8 cellular contexts compared by ENCODE assay signal in genomic region chr17:76737082-76737675, GRCh38. TPM values are rescaled to one million over a fixed set of nuclear protein-coding genes. Genes with fewer than 3 reads are reported as not detected.
DNase-seq lines count a peak whose midpoint lies in the region; ATAC-seq and TF ChIP-seq lines count a peak whose summit lies in the region.

SRSF2 (minus strand) TSS chr17:76737331; CDS start chr17:76737160, 171 bp downstream.

- peaks cover 22 to 63% of the 10 kb centered on the region in 2 donors for H3K4me1 ChIP-seq in left lung

- H3K4me3 Mint-ChIP-seq in dendritic cell treated with granulocyte-macrophage colony-stimulating factor and Interleukin-4, amounts not matched to agents 40 ng/mL and 50 ng/mL, for 4 days, result peak within 1 kb of the TSS; percentile 92

- peak within 1 kb of the TSS; percentile 97 to 98 for H3K4me3 ChIP-seq in left lung

- H3K9me3 ChIP-seq in left lung, result no peaks in the 10 kb centered on the region

- peak; percentile 61 for ATAC-seq in GM19372 (IDR thresholded peaks at IDR 0.05; ENCODE audit: low read depth, unreplicated experiment)
- ATAC-seq in HG03558 (IDR thresholded peaks at IDR 0.05; ENCODE audit: extremely low read depth, unreplicated experiment), result peak; percentile 46
- ATAC-seq in left lung, result peak; percentile 88

- H3K27me3 Mint-ChIP-seq in dendritic cell treated with granulocyte-macrophage colony-stimulating factor and Interleukin-4, amounts not matched to agents 40 ng/mL and 50 ng/mL, for 4 days, result no peaks in the 10 kb centered on the region

- H3K9me3 Mint-ChIP-seq in dendritic cell treated with granulocyte-macrophage colony-stimulating factor and Interleukin-4, amounts not matched to agents 40 ng/mL and 50 ng/mL, for 4 days, result no peaks in the 10 kb centered on the region

- H3K27ac Mint-ChIP-seq in dendritic cell treated with granulocyte-macrophage colony-stimulating factor and Interleukin-4, amounts not matched to agents 40 ng/mL and 50 ng/mL, for 4 days, result peak within 1 kb of the TSS; percentile 96

- peaks cover 34% of the 10 kb centered on the region for H3K4me1 Mint-ChIP-seq in dendritic cell treated with granulocyte-macrophage colony-stimulating factor and Interleukin-4, amounts not matched to agents 40 ng/mL and 50 ng/mL, for 4 days (ENCODE audit: low read depth)

- peaks cover 0 to 49% of the 10 kb centered on the region in 2 donors for H3K36me3 ChIP-seq in left lung

- TF ChIP-seq CTCF in left lung (IDR thresholded peaks at IDR 0.05), result no peak

- H3K27me3 ChIP-seq in left lung, result no peaks in the 10 kb centered on the region

- intact Hi-C loops in dendritic cell treated with granulocyte-macrophage colony-stimulating factor and Interleukin-4, amounts not matched to agents 40 ng/mL and 50 ng/mL, for 4 days (cut with micrococcal nuclease), result loop anchor here (2.0 kb wide), 1 partner anchor 404 kb away; the partner anchor contains the start of gene SEC14L1
- intact Hi-C loops in left lung (cut with DNase I), result no loop called here

- DNase-seq in C1 segment of cervical spinal cord (lab: John Stamatoyannopoulos, UW), result peak; percentile 88 to 100 (median 98)
- DNase-seq in NCI-H748 treated with DMSO at 0.1 percent for 48 hours (lab: John Stamatoyannopoulos, UW), result peak; percentile 90
- peak; percentile 97 for DNase-seq in activated CD4-positive, alpha-beta T cell treated with anti-CD3 and anti-CD28 coated beads, Interleukin-2, amount 50 U/mL, for 24 hours (ENCODE audit: low read depth in 1 of 2, low spot score in 1 of 2)
- DNase-seq in left lung, result peak; percentile 98 to 99
- DNase-seq in stimulated activated CD4-positive, alpha-beta T cell treated with anti-CD3 and anti-CD28 coated beads, Interleukin-2, amount 100 ng/mL, for 48 hours, result peak; percentile 96 to 98

- H3K27ac ChIP-seq in left lung, result peak within 1 kb of the TSS; percentile 99

- peaks cover 78% of the 10 kb centered on the region for H3K36me3 Mint-ChIP-seq in dendritic cell treated with granulocyte-macrophage colony-stimulating factor and Interleukin-4, amounts not matched to agents 40 ng/mL and 50 ng/mL, for 4 days (ENCODE audit: low read depth)

RNA-seq across cellular contexts. Expression of gene SRSF2, which starts in this region (rescaled TPM):
- 100 to 1,000 TPM; 114 to 174 TPM for total RNA-seq in left lung

Comparison
In these comparisons a context has a peak if more than half of its experiments do, and no peak if none do; other contexts are left out.
1. Peak in every context shown above with its lines: DNase-seq, ATAC-seq, H3K4me3 ChIP-seq and H3K27ac ChIP-seq.